ENCODE assay signal across 8 cellular contexts in genomic region chr14:103519043-103519836, GRCh38. TPM values are rescaled to one million over a fixed set of nuclear protein-coding genes. Genes with fewer than 3 reads are reported as not detected.
A peak's percentile ranks its signal among the peaks of the same experiment; 100 is the strongest.
DNase-seq lines count a peak whose midpoint lies in the region; ATAC-seq, FAIRE-seq and TF ChIP-seq lines count a peak whose summit lies in the region.

No MANE protein-coding gene starts in this region.

- no TSS peak for BruUV-seq in MCF 10A (replicated peaks; lab: Mats Ljungman, UMichigan)
- no TSS peak for BruUV-seq in mammary epithelial cell (replicated peaks; lab: Mats Ljungman, UMichigan)

- H3K9me3 ChIP-seq in mammary epithelial cell (replicated peaks; ENCODE audit: insufficient read depth, low read length) (peaks cover 3% of the 10 kb centered on the region), aorta (ENCODE audit: control insufficient read depth, low read length) (no peaks in the 10 kb centered on the region)

- POLR2A ChIA-PET in MCF 10A (lab: Yijun Ruan, JAX), result interaction anchor here (1.1 to 4.7 kb wide), 6 partner anchors 9 to 43 kb away, joined by 3 to 52 read pairs (median 6); partner anchors contain the start of genes BAG5 and TRMT61A
- POLR2A ChIA-PET in activated B cell treated with CpG ODN at 0.5 μM for 24 hours (lab: Charles Lee), result interaction anchor here (0.6 to 1.3 kb wide), 5 partner anchors 8 to 31 kb away, joined by 3 to 4 read pairs (median 4); partner anchors contain the start of gene TRMT61A

- intact Hi-C loops in MCF 10A (cut with micrococcal nuclease) (no loop called here), mammary epithelial cell (cut with micrococcal nuclease) (no loop called here), activated B cell treated with CpG ODN at 0.5 μM for 24 hours (cut with micrococcal nuclease) (no loop called here), left colon (cut with DNase I, micrococcal nuclease) (loop anchor here in 1 of 2 donors (2.0 kb wide), 1 partner anchor 26 kb away; no protein-coding TSS in a partner anchor), aorta (cut with DNase I) (loop anchor here (2.0 kb wide), 1 partner anchor 28 kb away; no protein-coding TSS in a partner anchor)

- in situ Hi-C loops in mammary epithelial cell (cut with MboI; ENCODE audit: low sequenced_read_pairs in 2 of 2), result no loop called here

- dilution Hi-C loops in mammary epithelial cell (cut with HindIII; ENCODE audit: low sequenced_read_pairs), result no loop called here

- peaks cover 14% of the 10 kb centered on the region for H3K4me1 Mint-ChIP-seq in MCF 10A (ENCODE audit: insufficient read depth, unreplicated experiment)
- H3K4me1 Mint-ChIP-seq in activated B cell treated with CpG ODN at 0.5 μM for 24 hours, result peaks cover 15% of the 10 kb centered on the region

- H3K36me3 Mint-ChIP-seq in MCF 10A (ENCODE audit: insufficient read depth, unreplicated experiment) (peaks cover 5% of the 10 kb centered on the region), activated B cell treated with CpG ODN at 0.5 μM for 24 hours (ENCODE audit: low read depth) (no peaks in the 10 kb centered on the region)

- H3K27me3 ChIP-seq in mammary epithelial cell (ENCODE audit: insufficient read depth, low read length) (peaks cover 19% of the 10 kb centered on the region), aorta (ENCODE audit: control insufficient read depth in 1 of 2, insufficient read depth in 2 of 2, low read length in 1 of 2) (no peaks in the 10 kb centered on the region)

- H3K27ac ChIP-seq in mammary epithelial cell (ENCODE audit: insufficient read depth, low read depth, low read length) (no peak overlapping the region), aorta (ENCODE audit: low read depth in 1 of 2, low read length in 2 of 2) (peak overlapping the region in 1 of 2 donors; percentile 7)

- H3K9me3 Mint-ChIP-seq in MCF 10A (ENCODE audit: unreplicated experiment) (no peaks in the 10 kb centered on the region), activated B cell treated with CpG ODN at 0.5 μM for 24 hours (no peaks in the 10 kb centered on the region)

- H3K36me3 ChIP-seq in mammary epithelial cell (ENCODE audit: insufficient read depth, low read length) (no peaks in the 10 kb centered on the region), aorta (ENCODE audit: control insufficient read depth in 1 of 2, insufficient read depth in 2 of 2, low read length in 1 of 2) (no peaks in the 10 kb centered on the region)

- H3K4me3 ChIP-seq in mammary epithelial cell (replicated peaks in 1 of 3; ENCODE audit: insufficient read depth in 1 of 3, low read depth in 2 of 3, low read length in 3 of 3) (no peak overlapping the region), aorta (ENCODE audit: low read length in 2 of 2) (no peak overlapping the region)

- H3K27me3 Mint-ChIP-seq in MCF 10A (ENCODE audit: insufficient read depth, unreplicated experiment) (no peaks in the 10 kb centered on the region), activated B cell treated with CpG ODN at 0.5 μM for 24 hours (no peaks in the 10 kb centered on the region)

- no peak overlapping the region for H2AFZ ChIP-seq in mammary epithelial cell (ENCODE audit: low read depth, low read length)

- no peaks in the 10 kb centered on the region for H4K20me1 ChIP-seq in mammary epithelial cell (ENCODE audit: insufficient read depth, low read length)

- DNase-seq in MCF 10A (ENCODE audit: unreplicated experiment) (peak; percentile 35), mammary epithelial cell (no peak), activated B cell treated with CpG ODN at 0.5 μM for 24 hours (no peak), left colon (peak; percentile 17 to 43), aorta (peak; percentile 49 to 75), GOT3 (lab: John Stamatoyannopoulos, UW) (no peak), RCC 7860 (ENCODE audit: low spot score) (no peak), NOMO-1 (lab: John Stamatoyannopoulos, UW; ENCODE audit: unreplicated experiment in 2 of 2) (no peak)

- H3K4me3 Mint-ChIP-seq in MCF 10A (ENCODE audit: unreplicated experiment) (peak overlapping the region; percentile 36), activated B cell treated with CpG ODN at 0.5 μM for 24 hours (peak overlapping the region; percentile 38)

- FAIRE-seq in RCC 7860 (lab: Jason Lieb, UNC), result no peak

- H3K9ac ChIP-seq in mammary epithelial cell (ENCODE audit: insufficient read depth, low read length), result no peak overlapping the region

- H3K79me2 ChIP-seq in mammary epithelial cell (ENCODE audit: insufficient read depth, low read length), result no peaks in the 10 kb centered on the region

- H3K27ac Mint-ChIP-seq in MCF 10A (ENCODE audit: low read depth, unreplicated experiment), result peak overlapping the region; percentile 64
- no peak overlapping the region for H3K27ac Mint-ChIP-seq in activated B cell treated with CpG ODN at 0.5 μM for 24 hours

- no peak for ATAC-seq in activated B cell treated with CpG ODN at 0.5 μM for 24 hours (ENCODE audit: low read depth)
- ATAC-seq in left colon, result no peak
- no peak for ATAC-seq in aorta (ENCODE audit: low FRiP score)

- H3K4me1 ChIP-seq in mammary epithelial cell (ENCODE audit: insufficient read depth, low read length), result peaks cover 31% of the 10 kb centered on the region
- no peaks in the 10 kb centered on the region for H3K4me1 ChIP-seq in aorta (ENCODE audit: control insufficient read depth in 1 of 2, insufficient read depth in 2 of 2, low read length in 2 of 2)

- CTCF ChIA-PET in MCF 10A (lab: Yijun Ruan, JAX) (interaction anchor here (0.6 to 7.0 kb wide), 12 partner anchors 9 to 394 kb away, joined by 3 to 126 read pairs (median 8); partner anchors contain the start of genes BAG5 and TRMT61A), mammary epithelial cell (lab: Charles Lee; ENCODE audit: low non-redundant PET) (interaction anchor here (0.5 to 1.1 kb wide), 5 partner anchors 21 to 462 kb away, joined by 3 to 7 read pairs (median 6); no protein-coding TSS in a partner anchor), activated B cell treated with CpG ODN at 0.5 μM for 24 hours (lab: Charles Lee) (interaction anchor here (0.6 to 4.2 kb wide), 14 partner anchors 9 to 161 kb away, joined by 3 to 70 read pairs (median 5); partner anchors contain the start of gene TRMT61A)

- H3K4me2 ChIP-seq in mammary epithelial cell (ENCODE audit: insufficient read depth, low read depth, low read length), result no peak overlapping the region

- WGBS in mammary epithelial cell (ENCODE audit: low coverage, missing lambda C conversion rate), result 76% methylated on average over 8 of the region's 13 CpGs
- 33 to 35% methylated on average over 10 to 13 of the region's 13 CpGs for WGBS in aorta, 2 donors

- TF ChIP-seq CTCF in MCF 10A (IDR thresholded peaks at IDR 0.05; ENCODE audit: unreplicated experiment) (no peak), mammary epithelial cell (conservative IDR thresholded peaks at IDR 0.05 in 1 of 2, IDR thresholded peaks at IDR 0.05 in 1 of 2; ENCODE audit: extremely low read depth in 1 of 2, insufficient read depth in 1 of 2, low read depth in 1 of 2, low read length in 2 of 2) (no peak), activated B cell treated with CpG ODN at 0.5 μM for 24 hours (IDR thresholded peaks at IDR 0.05) (no peak)

RNA-seq across cellular contexts. Expression of gene CKB, which starts 3.4 kb away (rescaled TPM):
- total RNA-seq in MCF 10A (2022), result 5.7 and 8.5 TPM in 2 replicates
- 10 to 100 TPM in 1 of 2 donors, 1 to 10 TPM in 1; 8.7 to 45.8 TPM for total RNA-seq in mammary epithelial cell
- polyA plus RNA-seq in mammary epithelial cell, result 6.4 TPM
- polyA minus RNA-seq in mammary epithelial cell, result not detected
- total RNA-seq in activated B cell treated with CpG ODN at 0.5 μM for 24 hours, result 8.6 and 12.0 TPM in 2 replicates
- 1,000 to 10,000 TPM; 1,945 to 3,680 TPM for total RNA-seq in left colon
- total RNA-seq in aorta, result 100 to 1,000 TPM in 1 of 2 donors, 10 to 100 TPM in 1; 78.1 to 109 TPM
- 10 to 100 TPM; 46.6 to 91.3 TPM for polyA plus RNA-seq in aorta

RNA-seq across cellular contexts. Expression of gene TRMT61A, which starts 9.8 kb away (rescaled TPM):
- 10.2 and 15.8 TPM in 2 replicates for total RNA-seq in MCF 10A (2022)
- 10 to 100 TPM in 1 of 2 donors, 1 to 10 TPM in 1; 8.8 to 13.3 TPM for total RNA-seq in mammary epithelial cell
- polyA plus RNA-seq in mammary epithelial cell, result 7.7 TPM
- 3.9 TPM for polyA minus RNA-seq in mammary epithelial cell
- total RNA-seq in activated B cell treated with CpG ODN at 0.5 μM for 24 hours, result 19.4 and 21.8 TPM in 2 replicates
- 10 to 100 TPM; 10.1 to 10.6 TPM for total RNA-seq in left colon
- total RNA-seq in aorta, result 10 to 100 TPM; 11.4 to 11.8 TPM
- polyA plus RNA-seq in aorta, result 10 to 100 TPM in 1 of 2 donors, 1 to 10 TPM in 1; 6.4 to 12.4 TPM

RNA-seq across cellular contexts. Expression of gene BAG5, which starts 43.2 kb away (rescaled TPM):
- 30.9 and 35.3 TPM in 2 replicates for total RNA-seq in MCF 10A (2022)
- 10 to 100 TPM; 31.3 to 39.0 TPM for total RNA-seq in mammary epithelial cell
- 9.1 TPM for polyA plus RNA-seq in mammary epithelial cell
- 25.3 TPM for polyA minus RNA-seq in mammary epithelial cell
- total RNA-seq in activated B cell treated with CpG ODN at 0.5 μM for 24 hours, result 26.9 and 28.8 TPM in 2 replicates
- 10 to 100 TPM; 27.0 to 29.9 TPM for total RNA-seq in left colon
- total RNA-seq in aorta, result 10 to 100 TPM; 30.4 to 30.8 TPM
- polyA plus RNA-seq in aorta, result 10 to 100 TPM in 1 of 2 donors, 1 to 10 TPM in 1; 9.2 to 14.9 TPM

RNA-seq across cellular contexts. Expression of gene COA8, which starts 43.5 kb away (rescaled TPM):
- total RNA-seq in MCF 10A (2022) (68.9 and 70.8 TPM in 2 replicates), mammary epithelial cell (10 to 100 TPM; 22.3 to 49.3 TPM), activated B cell treated with CpG ODN at 0.5 μM for 24 hours (28.4 and 28.8 TPM in 2 replicates), left colon (10 to 100 TPM; 27.4 to 33.4 TPM), aorta (10 to 100 TPM; 27.6 to 33.3 TPM)
- polyA plus RNA-seq in mammary epithelial cell (18.1 TPM), aorta (10 to 100 TPM; 44.2 to 71.7 TPM)
- polyA minus RNA-seq in mammary epithelial cell, result not detected

Comparison
In these comparisons a context has a peak if more than half of its experiments do, and no peak if none do; other contexts are left out.
1. DNase-seq: peak in MCF 10A (single experiment), left colon (2 of 2) and aorta (2 of 2); none in mammary epithelial cell (single experiment), activated B cell treated with CpG ODN at 0.5 μM for 24 hours (single experiment), GOT3 (single experiment), RCC 7860 (single experiment) and NOMO-1 (0 of 2).
2. RNA of gene CKB, which starts 3.4 kb away (total RNA-seq): 1,945 to 3,680 TPM in left colon; 78.1 to 109 TPM in aorta, 8.7 to 45.8 TPM in mammary epithelial cell, 8.6 to 12.0 TPM in activated B cell treated with CpG ODN at 0.5 μM for 24 hours and 5.7 to 8.5 TPM in MCF 10A; every median in the first group is over 10 times any median in the second.
3. intact Hi-C loops: an anchor here in aorta (2.0 kb wide); none called in MCF 10A, mammary epithelial cell and activated B cell treated with CpG ODN at 0.5 μM for 24 hours.